8 cellular contexts compared by ENCODE assay signal in the genomic region with DNA sequence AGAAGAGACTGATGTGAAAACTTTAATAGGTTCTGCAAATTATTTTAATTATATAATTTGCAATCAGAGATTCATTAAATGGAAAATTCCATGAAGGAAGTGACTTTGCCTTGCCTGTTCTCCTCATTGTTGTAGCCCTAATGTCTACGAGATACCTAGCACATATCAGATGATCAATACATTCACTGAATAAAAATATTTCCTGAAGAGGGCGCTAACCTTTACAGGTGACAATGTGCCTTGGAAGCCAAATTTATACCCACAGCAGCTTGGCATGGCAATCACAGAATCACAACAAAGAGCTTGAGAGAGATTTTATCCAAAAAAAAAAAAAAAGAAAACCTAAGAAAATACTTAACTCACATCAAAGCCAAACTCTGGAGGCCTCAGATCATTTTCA. TPM values are rescaled to one million over a fixed set of nuclear protein-coding genes. Genes with fewer than 3 reads are reported as not detected.
DNase-seq lines count a peak whose midpoint lies in the region; ATAC-seq and TF ChIP-seq lines count a peak whose summit lies in the region.

No MANE protein-coding gene starts in this region.

- H3K36me3 ChIP-seq in CD4-positive, CD25-positive, alpha-beta regulatory T cell (ENCODE audit: control insufficient read depth, insufficient read depth, low read length), result peaks cover 54% of the 10 kb centered on the region
- peaks cover 97% of the 10 kb centered on the region for H3K36me3 ChIP-seq in RWPE2 (ENCODE audit: low read depth)

- intact Hi-C loops in cardiac septum (cut with DNase I), result no loop called here

- no peak overlapping the region for H3K4me3 ChIP-seq in CD4-positive, CD25-positive, alpha-beta regulatory T cell (ENCODE audit: low read depth, low read length)
- no peak overlapping the region for H3K4me3 ChIP-seq in RWPE2 (ENCODE audit: severe bottlenecking)

- peaks cover 2 to 11% (median 5%) of the 10 kb centered on the region in 4 donors for H3K4me1 Mint-ChIP-seq in CD4-positive, CD25-positive, alpha-beta regulatory T cell
- H3K4me1 Mint-ChIP-seq in glutamatergic neuron (ENCODE audit: low read depth, unreplicated experiment), result no peaks in the 10 kb centered on the region

- peak overlapping the region in 1 of 3 donors; percentile 52 for H3K27ac Mint-ChIP-seq in CD4-positive, CD25-positive, alpha-beta regulatory T cell
- no peak overlapping the region for H3K27ac Mint-ChIP-seq in glutamatergic neuron (ENCODE audit: unreplicated experiment)

- no peaks in the 10 kb centered on the region for H3K27me3 Mint-ChIP-seq in CD4-positive, CD25-positive, alpha-beta regulatory T cell
- no peaks in the 10 kb centered on the region for H3K27me3 Mint-ChIP-seq in glutamatergic neuron (ENCODE audit: unreplicated experiment)

- peak in 2 of 3 donors; percentile 57 to 67 for DNase-seq in CD4-positive, CD25-positive, alpha-beta regulatory T cell
- no peak for DNase-seq in RWPE2 (ENCODE audit: low spot score)
- DNase-seq in glutamatergic neuron, result no peak
- no peak for DNase-seq in NK-92 (lab: John Stamatoyannopoulos, UW; ENCODE audit: unreplicated experiment)
- DNase-seq in foreskin melanocyte, result no peak
- no peak for DNase-seq in NCI-H774 (lab: John Stamatoyannopoulos, UW)
- no peak for DNase-seq in cardiac septum (ENCODE audit: low spot score)

- H3K4me3 Mint-ChIP-seq in CD4-positive, CD25-positive, alpha-beta regulatory T cell, result no peak overlapping the region
- no peak overlapping the region for H3K4me3 Mint-ChIP-seq in glutamatergic neuron (ENCODE audit: unreplicated experiment)

- TF ChIP-seq CTCF in RWPE2 (IDR thresholded peaks at IDR 0.05; ENCODE audit: poor library complexity, severe bottlenecking), result peak; percentile 44
- peak; percentile 37 for TF ChIP-seq CTCF in glutamatergic neuron (IDR thresholded peaks at IDR 0.05; ENCODE audit: partially characterized antibody, unreplicated experiment)

- H3K4me1 ChIP-seq in CD4-positive, CD25-positive, alpha-beta regulatory T cell (ENCODE audit: control insufficient read depth, insufficient read depth, low read length, poor library complexity, severe bottlenecking), result no peaks in the 10 kb centered on the region
- peaks cover 3% of the 10 kb centered on the region for H3K4me1 ChIP-seq in RWPE2 (ENCODE audit: insufficient read depth, poor library complexity, severe bottlenecking)

- no peak overlapping the region for H3K27ac ChIP-seq in CD4-positive, CD25-positive, alpha-beta regulatory T cell (ENCODE audit: insufficient read depth, low read length, poor library complexity, severe bottlenecking)
- no peak overlapping the region for H3K27ac ChIP-seq in RWPE2 (ENCODE audit: poor library complexity, severe bottlenecking)

- peaks cover 20% of the 10 kb centered on the region for H3K36me3 Mint-ChIP-seq in CD4-positive, CD25-positive, alpha-beta regulatory T cell
- H3K36me3 Mint-ChIP-seq in glutamatergic neuron (ENCODE audit: unreplicated experiment), result no peaks in the 10 kb centered on the region

- no peaks in the 10 kb centered on the region for H3K9me3 ChIP-seq in CD4-positive, CD25-positive, alpha-beta regulatory T cell (ENCODE audit: control insufficient read depth in 2 of 2, low read length in 2 of 2)
- no peaks in the 10 kb centered on the region for H3K9me3 ChIP-seq in RWPE2 (ENCODE audit: severe bottlenecking)

- no peaks in the 10 kb centered on the region for H3K9me3 Mint-ChIP-seq in CD4-positive, CD25-positive, alpha-beta regulatory T cell
- no peaks in the 10 kb centered on the region for H3K9me3 Mint-ChIP-seq in glutamatergic neuron (ENCODE audit: unreplicated experiment)

- ATAC-seq in CD4-positive, CD25-positive, alpha-beta regulatory T cell (ENCODE audit: low read depth in 2 of 2), result peak in 1 of 2 donors; percentile 71
- ATAC-seq in GM18870 (IDR thresholded peaks at IDR 0.05; ENCODE audit: unreplicated experiment) (peak; percentile 63), RWPE2 (ENCODE audit: low read depth) (no peak)

- no peaks in the 10 kb centered on the region for H3K27me3 ChIP-seq in CD4-positive, CD25-positive, alpha-beta regulatory T cell (ENCODE audit: control insufficient read depth, insufficient read depth, low read length)
- no peaks in the 10 kb centered on the region for H3K27me3 ChIP-seq in RWPE2 (ENCODE audit: insufficient read depth, poor library complexity, severe bottlenecking)

RNA-seq across cellular contexts. Expression of a gene that starts 17.4 kb away (rescaled TPM):
- total RNA-seq in CD4-positive, CD25-positive, alpha-beta regulatory T cell, result 13.2 TPM
- 1 to 10 TPM; 4.5 to 6.0 (median 5.4) TPM for polyA plus RNA-seq in CD4-positive, CD25-positive, alpha-beta regulatory T cell
- total RNA-seq in glutamatergic neuron (ENCODE audit: unreplicated experiment), result 18.3 TPM
- total RNA-seq in cardiac septum, result 6.4 TPM

RNA-seq across cellular contexts. Expression of a gene that starts 36.1 kb away (rescaled TPM):
- 36.0 TPM for total RNA-seq in CD4-positive, CD25-positive, alpha-beta regulatory T cell
- polyA plus RNA-seq in CD4-positive, CD25-positive, alpha-beta regulatory T cell, result 100 to 1,000 TPM; 118 to 145 (median 124) TPM
- 71.8 TPM for total RNA-seq in glutamatergic neuron (ENCODE audit: unreplicated experiment)
- 86.6 TPM for total RNA-seq in cardiac septum

RNA-seq across cellular contexts. Expression of a gene that starts 42.0 kb away (rescaled TPM):
- 58.4 TPM for total RNA-seq in CD4-positive, CD25-positive, alpha-beta regulatory T cell
- 10 to 100 TPM; 72.0 to 93.1 (median 79.8) TPM for polyA plus RNA-seq in CD4-positive, CD25-positive, alpha-beta regulatory T cell
- total RNA-seq in glutamatergic neuron (ENCODE audit: unreplicated experiment) (36.9 TPM), cardiac septum (34.9 TPM)

RNA-seq across cellular contexts. Expression of a gene that starts 52.3 kb away (rescaled TPM):
- total RNA-seq in CD4-positive, CD25-positive, alpha-beta regulatory T cell, result 0.30 TPM
- polyA plus RNA-seq in CD4-positive, CD25-positive, alpha-beta regulatory T cell, result under 1 TPM in 2 of 4 donors, not detected in 2; 0.03 to 0.10 TPM
- total RNA-seq in glutamatergic neuron (ENCODE audit: unreplicated experiment), result 0.37 TPM
- total RNA-seq in cardiac septum, result 0.05 TPM

Comparison
In these comparisons a context has a peak if more than half of its experiments do, and no peak if none do; other contexts are left out.
1. DNase-seq: peak in CD4-positive, CD25-positive, alpha-beta regulatory T cell (2 of 3); none in RWPE2 (single experiment), glutamatergic neuron (single experiment), NK-92 (single experiment), foreskin melanocyte (single experiment), NCI-H774 (single experiment) and cardiac septum (single experiment).